Comparison of ENCODE assay signal across 14 cellular contexts in the genomic region with DNA sequence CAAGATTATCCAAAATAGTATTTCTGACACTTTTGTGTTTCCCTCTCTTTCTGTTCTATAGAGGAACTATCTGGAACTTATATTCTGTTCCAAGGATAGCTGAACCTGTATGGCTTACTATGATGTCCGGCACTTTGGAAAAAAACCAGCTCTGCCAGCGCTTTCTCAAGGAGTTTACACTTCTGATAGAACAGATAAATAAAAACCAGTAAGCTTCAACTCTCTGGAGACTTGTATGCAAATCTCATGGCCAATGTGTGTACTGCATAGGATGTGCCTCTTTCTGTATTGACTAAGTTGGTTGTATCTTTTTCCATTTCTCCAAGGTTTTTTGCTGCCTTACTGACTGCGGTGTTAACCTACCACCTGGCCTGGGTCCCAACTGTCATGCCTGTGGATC.
A peak's percentile ranks its signal among the peaks of the same experiment; 100 is the strongest.
DNase-seq lines count a peak whose midpoint lies in the region; ATAC-seq and TF ChIP-seq lines count a peak whose summit lies in the region.
"Had no signal": no experiment of that assay in that cellular context is flagged by ENCODE, and none has a peak within 500 bp of the region (broad histone marks: within the 10 kb centered on the region; RNA-seq: fewer than 3 reads in every experiment).

No MANE protein-coding gene starts in this region.

- intact Hi-C loops in stomach (cut with DNase I; ENCODE audit: low total_unique reads), result loop anchor here (10.0 kb wide), 2 partner anchors 314 to 344 kb away; no protein-coding TSS in a partner anchor
- intact Hi-C loops in Right ventricle myocardium superior (cut with DNase I), result loop anchor here (5.0 kb wide), 1 partner anchor 336 kb away; no protein-coding TSS in a partner anchor

- WGBS in stomach, 5 donors, result 47 to 78% (median 53%) methylated on average over 3 of the region's 3 CpGs

- no peak for TF ChIP-seq EP300 in stomach (IDR thresholded peaks at IDR 0.05)

- H3K9me3 ChIP-seq in stomach, result no peaks in the 10 kb centered on the region

- ATAC-seq in GM19351 (IDR thresholded peaks at IDR 0.05; ENCODE audit: unreplicated experiment) (peak; percentile 65), HG02610 (IDR thresholded peaks at IDR 0.05; ENCODE audit: unreplicated experiment) (peak; percentile 47), HG03280 (IDR thresholded peaks at IDR 0.05; ENCODE audit: unreplicated experiment) (peak; percentile 56), Right ventricle myocardium superior (ENCODE audit: poor library complexity) (no peak)

- TF ChIP-seq CTCF in stomach (IDR thresholded peaks at IDR 0.05), result no peak

- peaks cover 0 to 8% (median 6%) of the 10 kb centered on the region in 4 donors for H3K4me1 ChIP-seq in stomach

- no peaks in the 10 kb centered on the region for H3K27me3 ChIP-seq in stomach

- DNase-seq in stomach (peak; percentile 47), Right ventricle myocardium superior (no peak)
- no peak for DNase-seq in activated naive CD4-positive, alpha-beta T cell treated with anti-CD3 and anti-CD28 coated beads, Interleukin-2, amount 50 U/mL, for 16 hours
- no peak for DNase-seq in effector CD4-positive, alpha-beta T cell
- DNase-seq: activated naive CD4-positive, alpha-beta T cell treated with anti-CD3 and anti-CD28 coated beads, Interleukin-2, amount 10 ng/mL, durations not matched to agents 7 days and 5 days; effector CD8-positive, alpha-beta T cell; HCEC 1CT; mammary epithelial cell; MV-4-11; NCI-H2171 treated with DMSO at 0.1 percent for 48 hours had no signal

- no peak overlapping the region for H3K27ac ChIP-seq in stomach

- no peak for TF ChIP-seq POLR2A in stomach (IDR thresholded peaks at IDR 0.05)

- no peak overlapping the region for H3K4me3 ChIP-seq in stomach
- H3K4me3 ChIP-seq: smooth muscle cell had no signal

- H3K36me3 ChIP-seq in stomach, result peaks cover 8 to 83% (median 65%) of the 10 kb centered on the region in 4 donors
